ENCODE assay signal across 16 cellular contexts in genomic region chr15:64558460-64559179, GRCh38.
A peak's percentile ranks its signal among the peaks of the same experiment; 100 is the strongest.
DNase-seq lines count a peak whose midpoint lies in the region; ATAC-seq, FAIRE-seq and TF ChIP-seq lines count a peak whose summit lies in the region.
"Had no signal": no experiment of that assay in that cellular context is flagged by ENCODE, and none has a peak within 500 bp of the region (broad histone marks: within the 10 kb centered on the region; RNA-seq: fewer than 3 reads in every experiment).

No MANE protein-coding gene starts in this region.

- H3K4me2 ChIP-seq in HepG2 (ENCODE audit: low read depth, low read length): no peak overlapping the region

- H3K9me3 ChIP-seq in adipocyte (ENCODE audit: control insufficient read depth, low read length) (no peaks in the 10 kb centered on the region), HepG2 (ENCODE audit: low read length) (no peaks in the 10 kb centered on the region)
- H3K9me3 ChIP-seq: ovary, suprapubic skin had no signal

- TF ChIP-seq RAD21 in HepG2 (CRISPR knock-in tag; IDR thresholded peaks at IDR 0.05): no peak

- no peak overlapping the region for H2AFZ ChIP-seq in HepG2 (ENCODE audit: low read length)

- in situ Hi-C loops in HepG2 (cut with HindIII; ENCODE audit: extremely low pct_ligation_motif_present, low pct_unique_long_range_greater_than_20kb): no loop called here

- H3K4me1 ChIP-seq in adipocyte (ENCODE audit: control insufficient read depth, insufficient read depth, low read length) (peaks cover 18% of the 10 kb centered on the region), HepG2 (ENCODE audit: insufficient read depth, low read length) (peaks cover 18% of the 10 kb centered on the region)
- H3K4me1 ChIP-seq: suprapubic skin had no signal

- intact Hi-C loops in HepG2 (cut with micrococcal nuclease; ENCODE audit: unreplicated experiment): no loop called here

- TF ChIP-seq CTCF in 22Rv1 (IDR thresholded peaks at IDR 0.05) (no peak), HepG2 (CRISPR knock-in tag; IDR thresholded peaks at IDR 0.05) (no peak)

- TF ChIP-seq POLR2A in GM12892 (IDR thresholded peaks at IDR 0.05; ENCODE audit: low read depth, low read length): no peak
- no peak for TF ChIP-seq POLR2A in HepG2 (IDR thresholded peaks at IDR 0.05; ENCODE audit: insufficient read depth in 1 of 2, low read depth in 2 of 2, low read length in 2 of 2)

- no peaks in the 10 kb centered on the region for H4K20me1 ChIP-seq in HepG2 (ENCODE audit: insufficient read depth, low read length)

- FAIRE-seq in GM12892 (lab: Jason Lieb, UNC) (peak; percentile 57), HepG2 (lab: Jason Lieb, UNC) (no peak)

- H3K9ac ChIP-seq in adipocyte (ENCODE audit: low read length): peak overlapping the region; percentile 37
- H3K9ac ChIP-seq in HepG2 (ENCODE audit: insufficient read depth, low read depth, low read length): no peak overlapping the region

- peak overlapping the region; percentile 44 for H3K27ac ChIP-seq in 22Rv1
- H3K27ac ChIP-seq in HepG2 (ENCODE audit: extremely low read length, insufficient read depth, low read length): no peak overlapping the region
- H3K27ac ChIP-seq: suprapubic skin had no signal

- TF ChIP-seq EP300 in HepG2 (IDR thresholded peaks at IDR 0.05; ENCODE audit: low read depth in 2 of 2, low read length in 2 of 2) (no peak), HepG2 (CRISPR knock-in tag; IDR thresholded peaks at IDR 0.05; ENCODE audit: borderline replicate concordance) (no peak)

- H3K79me2 ChIP-seq in HepG2 (ENCODE audit: insufficient read depth, low read length): peaks cover 39% of the 10 kb centered on the region

- H3K36me3 ChIP-seq in adipocyte (ENCODE audit: control insufficient read depth, insufficient read depth, low read length, severe bottlenecking): no peaks in the 10 kb centered on the region
- 0 out of 5 replicates have a peak, but pooled peaks cover 0 to 3% of the 10 kb centered on the region in 2 experiments for H3K36me3 ChIP-seq in HepG2 (replicated peaks in 1 of 2; ENCODE audit: control insufficient read depth in 1 of 2, insufficient read depth in 2 of 2, low read length in 2 of 2)
- H3K36me3 ChIP-seq: ovary had no signal

- DNase-seq in GM12892 (ENCODE audit: insufficient read length) (no peak), adipocyte (ENCODE audit: low read depth) (peak; percentile 35), HepG2 (ENCODE audit: low spot score) (no peak), NK-92 (lab: John Stamatoyannopoulos, UW; ENCODE audit: unreplicated experiment) (no peak), mesenteric fat pad (ENCODE audit: low spot score) (no peak), dedifferentiated amniotic fluid mesenchymal stem cell (ENCODE audit: extremely low spot score) (no peak)
- DNase-seq: activated CD8-positive, alpha-beta memory T cell treated with anti-CD3 and anti-CD28 coated beads for 24 hours; activated naive CD4-positive, alpha-beta T cell treated with anti-CD3 and anti-CD28 coated beads, Interleukin-2, amount 50 U/mL, for 16 hours; DMS79 treated with DMSO at 0.1 percent for 48 hours; erythroblast; mesenchymal stem cell; NCI-H1417; ovary had no signal

- H3K4me3 ChIP-seq in adipocyte (ENCODE audit: low read length): no peak overlapping the region
- no peak overlapping the region for H3K4me3 ChIP-seq in HepG2 (replicated peaks in 1 of 3; ENCODE audit: insufficient read depth in 1 of 3, low read depth in 2 of 3, low read length in 3 of 3)
- H3K4me3 ChIP-seq: ovary, suprapubic skin had no signal

- CTCF ChIA-PET in HepG2 (lab: Yijun Ruan, JAX; ENCODE audit: low intra/inter-chr PET ratio, low total read pairs): no interaction called here

- ATAC-seq in HepG2 (no peak), HG02885 (IDR thresholded peaks at IDR 0.05; ENCODE audit: poor library complexity, unreplicated experiment) (no peak)

- no peaks in the 10 kb centered on the region for H3K27me3 ChIP-seq in adipocyte (replicated peaks; ENCODE audit: control insufficient read depth, insufficient read depth, low read length)
- H3K27me3 ChIP-seq in HepG2 (ENCODE audit: control insufficient read depth in 1 of 2, insufficient read depth in 2 of 2, low read length in 2 of 2): no peaks in the 10 kb centered on the region
- H3K27me3 ChIP-seq: ovary, suprapubic skin had no signal

- BruUV-seq in HepG2 (replicated peaks; lab: Mats Ljungman, UMichigan): no TSS peak

- POLR2A ChIA-PET in HepG2 (lab: Yijun Ruan, JAX): no interaction called here

TF ChIP-seq in HepG2, 621 proteins besides CTCF, POLR2A, EP300 and RAD21:
- TF ChIP-seq ZNF766 (CRISPR knock-in tag; IDR thresholded peaks at IDR 0.05; ENCODE audit: borderline replicate concordance): no peak
- TF ChIP-seq GATAD1 (CRISPR knock-in tag; IDR thresholded peaks at IDR 0.05): no peak
- no peak for TF ChIP-seq RFXANK (CRISPR knock-in tag; IDR thresholded peaks at IDR 0.05)
- no peak for TF ChIP-seq ZNF780A (CRISPR knock-in tag; IDR thresholded peaks at IDR 0.05)
- no peak for TF ChIP-seq ZSCAN25 (CRISPR knock-in tag; IDR thresholded peaks at IDR 0.05)
- TF ChIP-seq HMG20A (CRISPR knock-in tag; IDR thresholded peaks at IDR 0.05; ENCODE audit: borderline replicate concordance): peak; percentile 12; the same call in 1 of the 2 replicates
- no peak for TF ChIP-seq ZNF556 (CRISPR knock-in tag; IDR thresholded peaks at IDR 0.05; ENCODE audit: borderline replicate concordance)
- no peak for TF ChIP-seq ZFP1 (CRISPR knock-in tag; IDR thresholded peaks at IDR 0.05)
- TF ChIP-seq AGO2 (optimal IDR thresholded peaks at IDR 0.05; ENCODE audit: low read depth, low read length): no peak
- TF ChIP-seq BHLHE40 (IDR thresholded peaks at IDR 0.05; ENCODE audit: low read length): no peak
- 0 out of 2 replicates have a peak, but pooled peaks have one; percentile 15 for TF ChIP-seq ARID5B (CRISPR knock-in tag; IDR thresholded peaks at IDR 0.05)
- TF ChIP-seq ZNF691 (CRISPR knock-in tag; IDR thresholded peaks at IDR 0.05; ENCODE audit: borderline replicate concordance, low read depth): no peak
- no peak for TF ChIP-seq ZSCAN21 (CRISPR knock-in tag; IDR thresholded peaks at IDR 0.05; ENCODE audit: borderline replicate concordance)
- TF ChIP-seq STAT6 (CRISPR knock-in tag; IDR thresholded peaks at IDR 0.05; ENCODE audit: borderline replicate concordance): no peak
- no peak for TF ChIP-seq ZNF10 (CRISPR knock-in tag; IDR thresholded peaks at IDR 0.05; ENCODE audit: borderline replicate concordance, low read depth)
- no peak for TF ChIP-seq ZNF564 (CRISPR knock-in tag; IDR thresholded peaks at IDR 0.05)
- no peak for TF ChIP-seq ZFP41 (CRISPR knock-in tag; IDR thresholded peaks at IDR 0.05; ENCODE audit: borderline replicate concordance)
